ENCODE assay signal across 15 cellular contexts in genomic region chr1:169623132-169623926, GRCh38. TPM values are rescaled to one million over a fixed set of nuclear protein-coding genes. Genes with fewer than 3 reads are reported as not detected.
DNase-seq lines count a peak whose midpoint lies in the region; ATAC-seq and TF ChIP-seq lines count a peak whose summit lies in the region.
"Had no signal": no experiment of that assay in that cellular context is flagged by ENCODE, and none has a peak within 500 bp of the region (broad histone marks: within the 10 kb centered on the region; RNA-seq: fewer than 3 reads in every experiment).

No MANE protein-coding gene starts in this region.

- no peaks in the 10 kb centered on the region for H3K36me3 ChIP-seq in DND-41 (ENCODE audit: insufficient read depth, low read length)
- no peaks in the 10 kb centered on the region for H3K36me3 ChIP-seq in stomach

- H2AFZ ChIP-seq in DND-41 (ENCODE audit: low read depth, low read length): no peak overlapping the region
- H2AFZ ChIP-seq: PC-9 had no signal

- intact Hi-C loops in activated T-helper 1 cell treated with anti-CD3 and anti-CD28 coated beads, Interleukin-12 subunit alpha, Interleukin-12 subunit beta, Interleukin-2, Interleukin-4 antibody, amounts not matched to agents 30 ng/mL and 10 ng/mL and 1 ng/mL, durations not matched to agents 14 hours and 24 hours and 36 hours (cut with micrococcal nuclease): no loop called here
- intact Hi-C loops in stomach (cut with DNase I; ENCODE audit: low total_unique reads) (no loop called here), MCF 10A (cut with micrococcal nuclease) (no loop called here)

- no peak for TF ChIP-seq CTCF in DND-41 (IDR thresholded peaks at IDR 0.05; ENCODE audit: borderline replicate concordance, extremely low read depth, low read length, poor library complexity, severe bottlenecking)
- TF ChIP-seq CTCF in stomach (IDR thresholded peaks at IDR 0.05): no peak
- TF ChIP-seq CTCF in MCF 10A (IDR thresholded peaks at IDR 0.05; ENCODE audit: unreplicated experiment): no peak

- H3K9me3 ChIP-seq in DND-41 (ENCODE audit: insufficient read depth, low read length, severe bottlenecking) (no peaks in the 10 kb centered on the region), stomach (no peaks in the 10 kb centered on the region)

- peaks cover 55% of the 10 kb centered on the region for H3K4me1 Mint-ChIP-seq in activated T-cell treated with anti-CD3 and anti-CD28 coated beads, Interleukin-2, amount 50 U/mL, for 24 hours (ENCODE audit: low read depth)
- peaks cover 34% of the 10 kb centered on the region for H3K4me1 Mint-ChIP-seq in activated T-helper 1 cell treated with anti-CD3 and anti-CD28 coated beads, Interleukin-12 subunit alpha, Interleukin-12 subunit beta, Interleukin-2, Interleukin-4 antibody, amounts not matched to agents 30 ng/mL and 10 ng/mL and 1 ng/mL, durations not matched to agents 14 hours and 24 hours and 36 hours (ENCODE audit: low read depth)
- peaks cover 41 to 68% (median 67%) of the 10 kb centered on the region in 4 donors for H3K4me1 Mint-ChIP-seq in naive thymus-derived CD8-positive, alpha-beta T cell
- no peaks in the 10 kb centered on the region for H3K4me1 Mint-ChIP-seq in MCF 10A (ENCODE audit: insufficient read depth, unreplicated experiment)

- no peak for DNase-seq in activated T-cell treated with anti-CD3 and anti-CD28 coated beads, Interleukin-2, amount 50 U/mL, for 24 hours
- DNase-seq in activated T-cell treated with anti-CD3 and anti-CD28 coated beads, Interleukin-2, amount 50 U/mL, for 1 hour: no peak
- peak; percentile 42 for DNase-seq in DND-41
- DNase-seq in activated T-helper 1 cell treated with anti-CD3 and anti-CD28 coated beads, Interleukin-12 subunit alpha, Interleukin-12 subunit beta, Interleukin-2, Interleukin-4 antibody, amounts not matched to agents 30 ng/mL and 10 ng/mL and 1 ng/mL, durations not matched to agents 14 hours and 24 hours and 36 hours (ENCODE audit: low spot score): no peak
- DNase-seq in naive thymus-derived CD8-positive, alpha-beta T cell: peak in 2 of 10 donors; percentile 18 to 23
- DNase-seq in stomach: no peak
- DNase-seq in MCF 10A (ENCODE audit: unreplicated experiment): no peak
- DNase-seq: Calu3, DMS53, NCI-H1436 treated with DMSO at 0.1 percent for 48 hours, NCI-H2081, NCI-H774, PC-9 had no signal

- H3K27me3 ChIP-seq in DND-41 (ENCODE audit: insufficient read depth, low read length, poor library complexity) (no peaks in the 10 kb centered on the region), stomach (no peaks in the 10 kb centered on the region)

- POLR2A ChIA-PET in naive thymus-derived CD8-positive, alpha-beta T cell (lab: Charles Lee): interaction anchor here (1.0 kb wide), 1 partner anchor 69 kb away, joined by 3 read pairs; no protein-coding TSS in a partner anchor
- POLR2A ChIA-PET in MCF 10A (lab: Yijun Ruan, JAX): interaction anchor here (0.6 kb wide), 1 partner anchor 28 kb away, joined by 3 read pairs; no protein-coding TSS in a partner anchor

- CTCF ChIA-PET in MCF 10A (lab: Yijun Ruan, JAX): interaction anchor here (0.5 to 1.2 kb wide), 4 partner anchors 23 to 100 kb away, joined by 3 to 4 read pairs (median 3); no protein-coding TSS in a partner anchor

- no peaks in the 10 kb centered on the region for H3K27me3 Mint-ChIP-seq in activated T-cell treated with anti-CD3 and anti-CD28 coated beads, Interleukin-2, amount 50 U/mL, for 24 hours
- no peaks in the 10 kb centered on the region for H3K27me3 Mint-ChIP-seq in activated T-helper 1 cell treated with anti-CD3 and anti-CD28 coated beads, Interleukin-12 subunit alpha, Interleukin-12 subunit beta, Interleukin-2, Interleukin-4 antibody, amounts not matched to agents 30 ng/mL and 10 ng/mL and 1 ng/mL, durations not matched to agents 14 hours and 24 hours and 36 hours (ENCODE audit: insufficient read depth)
- no peaks in the 10 kb centered on the region for H3K27me3 Mint-ChIP-seq in naive thymus-derived CD8-positive, alpha-beta T cell
- H3K27me3 Mint-ChIP-seq in MCF 10A (ENCODE audit: insufficient read depth, unreplicated experiment): peaks cover 38% of the 10 kb centered on the region

- no peak for TF ChIP-seq POLR2A in stomach (IDR thresholded peaks at IDR 0.05)

- H3K4me3 Mint-ChIP-seq in activated T-cell treated with anti-CD3 and anti-CD28 coated beads, Interleukin-2, amount 50 U/mL, for 24 hours: no peak overlapping the region
- no peak overlapping the region for H3K4me3 Mint-ChIP-seq in activated T-helper 1 cell treated with anti-CD3 and anti-CD28 coated beads, Interleukin-12 subunit alpha, Interleukin-12 subunit beta, Interleukin-2, Interleukin-4 antibody, amounts not matched to agents 30 ng/mL and 10 ng/mL and 1 ng/mL, durations not matched to agents 14 hours and 24 hours and 36 hours
- peak overlapping the region in 6 of 10 donors; percentile 9 to 55 (median 34) for H3K4me3 Mint-ChIP-seq in naive thymus-derived CD8-positive, alpha-beta T cell
- no peak overlapping the region for H3K4me3 Mint-ChIP-seq in MCF 10A (ENCODE audit: unreplicated experiment)

- no peak for TF ChIP-seq EP300 in stomach (IDR thresholded peaks at IDR 0.05)

- H3K4me1 ChIP-seq in DND-41 (ENCODE audit: insufficient read depth, low read length) (peaks cover 33% of the 10 kb centered on the region), stomach (no peaks in the 10 kb centered on the region)

- no TSS peak for BruUV-seq in MCF 10A (replicated peaks; lab: Mats Ljungman, UMichigan)

- ATAC-seq in DND-41 (ENCODE audit: insufficient read depth, low read depth): peak; percentile 83
- peak; percentile 42 to 61 for ATAC-seq in naive thymus-derived CD8-positive, alpha-beta T cell
- ATAC-seq: K562 had no signal

- H3K27ac ChIP-seq in DND-41 (ENCODE audit: low read length) (peak overlapping the region; percentile 52), stomach (no peak overlapping the region)
- H3K27ac ChIP-seq: PC-9 had no signal

- peak overlapping the region; percentile 16; the same call in 1 of the 2 replicates for H3K4me2 ChIP-seq in DND-41 (ENCODE audit: insufficient read depth, low read length)
- H3K4me2 ChIP-seq: PC-9 had no signal

- peak overlapping the region; percentile 73 for H3K27ac Mint-ChIP-seq in activated T-cell treated with anti-CD3 and anti-CD28 coated beads, Interleukin-2, amount 50 U/mL, for 24 hours
- H3K27ac Mint-ChIP-seq in activated T-helper 1 cell treated with anti-CD3 and anti-CD28 coated beads, Interleukin-12 subunit alpha, Interleukin-12 subunit beta, Interleukin-2, Interleukin-4 antibody, amounts not matched to agents 30 ng/mL and 10 ng/mL and 1 ng/mL, durations not matched to agents 14 hours and 24 hours and 36 hours: peak overlapping the region; percentile 42
- peak overlapping the region; percentile 26 to 89 (median 64) for H3K27ac Mint-ChIP-seq in naive thymus-derived CD8-positive, alpha-beta T cell
- H3K27ac Mint-ChIP-seq in MCF 10A (ENCODE audit: low read depth, unreplicated experiment): no peak overlapping the region

- H3K36me3 Mint-ChIP-seq in activated T-cell treated with anti-CD3 and anti-CD28 coated beads, Interleukin-2, amount 50 U/mL, for 24 hours (ENCODE audit: low read depth): no peaks in the 10 kb centered on the region
- H3K36me3 Mint-ChIP-seq in activated T-helper 1 cell treated with anti-CD3 and anti-CD28 coated beads, Interleukin-12 subunit alpha, Interleukin-12 subunit beta, Interleukin-2, Interleukin-4 antibody, amounts not matched to agents 30 ng/mL and 10 ng/mL and 1 ng/mL, durations not matched to agents 14 hours and 24 hours and 36 hours (ENCODE audit: low read depth): peaks cover 4% of the 10 kb centered on the region
- H3K36me3 Mint-ChIP-seq in naive thymus-derived CD8-positive, alpha-beta T cell: no peaks in the 10 kb centered on the region
- no peaks in the 10 kb centered on the region for H3K36me3 Mint-ChIP-seq in MCF 10A (ENCODE audit: insufficient read depth, unreplicated experiment)

- H3K4me3 ChIP-seq in DND-41 (ENCODE audit: low read depth in 1 of 2, low read length in 2 of 2) (no peak overlapping the region), stomach (no peak overlapping the region)
- H3K4me3 ChIP-seq: K562, PC-9 had no signal

- peaks cover 2% of the 10 kb centered on the region for H3K9me3 Mint-ChIP-seq in activated T-cell treated with anti-CD3 and anti-CD28 coated beads, Interleukin-2, amount 50 U/mL, for 24 hours
- H3K9me3 Mint-ChIP-seq in activated T-helper 1 cell treated with anti-CD3 and anti-CD28 coated beads, Interleukin-12 subunit alpha, Interleukin-12 subunit beta, Interleukin-2, Interleukin-4 antibody, amounts not matched to agents 30 ng/mL and 10 ng/mL and 1 ng/mL, durations not matched to agents 14 hours and 24 hours and 36 hours: peaks cover 4% of the 10 kb centered on the region
- peaks cover 0 to 2% (median 0%) of the 10 kb centered on the region in 9 donors for H3K9me3 Mint-ChIP-seq in naive thymus-derived CD8-positive, alpha-beta T cell
- no peaks in the 10 kb centered on the region for H3K9me3 Mint-ChIP-seq in MCF 10A (ENCODE audit: unreplicated experiment)

- 79 to 88% (median 80%) methylated on average over 6 of the region's 6 CpGs for WGBS in stomach, 5 donors

- H4K20me1 ChIP-seq in DND-41 (ENCODE audit: insufficient read depth, low read length): no peaks in the 10 kb centered on the region

- no peaks in the 10 kb centered on the region for H3K79me2 ChIP-seq in DND-41 (ENCODE audit: insufficient read depth, low read length)

- no peak overlapping the region for H3K9ac ChIP-seq in DND-41 (ENCODE audit: low read depth, low read length)

RNA-seq across cellular contexts. Expression of gene SELP, which starts 6.6 kb away (rescaled TPM):
- total RNA-seq in activated T-helper 1 cell treated with anti-CD3 and anti-CD28 coated beads, Interleukin-12 subunit alpha, Interleukin-12 subunit beta, Interleukin-2, Interleukin-4 antibody, amounts not matched to agents 30 ng/mL and 10 ng/mL and 1 ng/mL, durations not matched to agents 14 hours and 24 hours and 36 hours: 0.13 TPM in 1 of 2 replicates, not detected in the other
- 1 to 10 TPM; 1.3 to 1.7 TPM for total RNA-seq in naive thymus-derived CD8-positive, alpha-beta T cell
- polyA plus RNA-seq in naive thymus-derived CD8-positive, alpha-beta T cell: under 1 TPM; 0.35 to 0.76 (median 0.69) TPM
- total RNA-seq in stomach (10 to 100 TPM in 1 of 5 donors, 1 to 10 TPM in 3, under 1 TPM in 1; 0.58 to 17.9 (median 2.8) TPM), MCF 10A (2022) (not detected in 2 replicates)
- polyA plus RNA-seq in stomach: 1 to 10 TPM; 1.6 to 2.7 (median 2.3) TPM
- total RNA-seq: K562, NCI-H460, PC-9 had no signal
- polyA plus RNA-seq: K562 had no signal

RNA-seq across cellular contexts. Expression of gene F5, which starts 37.0 kb away (rescaled TPM):
- total RNA-seq in activated T-helper 1 cell treated with anti-CD3 and anti-CD28 coated beads, Interleukin-12 subunit alpha, Interleukin-12 subunit beta, Interleukin-2, Interleukin-4 antibody, amounts not matched to agents 30 ng/mL and 10 ng/mL and 1 ng/mL, durations not matched to agents 14 hours and 24 hours and 36 hours: 58.0 and 58.2 TPM in 2 replicates
- under 1 TPM; 0.16 to 0.19 TPM for total RNA-seq in naive thymus-derived CD8-positive, alpha-beta T cell
- polyA plus RNA-seq in naive thymus-derived CD8-positive, alpha-beta T cell: under 1 TPM in 2 of 3 donors, not detected in 1; 0.23 to 0.91 TPM
- 1 to 10 TPM in 2 of 5 donors, under 1 TPM in 1, not detected in 2; 0.87 to 4.8 (median 1.2) TPM for total RNA-seq in stomach
- 1 to 10 TPM in 1 of 3 donors, under 1 TPM in 2; 0.06 to 2.6 (median 0.53) TPM for polyA plus RNA-seq in stomach
- total RNA-seq in MCF 10A (2022): 0.09 TPM in 1 of 2 replicates, not detected in the other
- total RNA-seq: NCI-H460, PC-9 had no signal

Comparison
In these comparisons a context has a peak if more than half of its experiments do, and no peak if none do; other contexts are left out.
1. H3K4me3 Mint-ChIP-seq: peak in naive thymus-derived CD8-positive, alpha-beta T cell (6 of 10); none in activated T-cell treated with anti-CD3 and anti-CD28 coated beads, Interleukin-2, amount 50 U/mL, for 24 hours (single experiment), activated T-helper 1 cell treated with anti-CD3 and anti-CD28 coated beads, Interleukin-12 subunit alpha, Interleukin-12 subunit beta, Interleukin-2, Interleukin-4 antibody, amounts not matched to agents 30 ng/mL and 10 ng/mL and 1 ng/mL, durations not matched to agents 14 hours and 24 hours and 36 hours (single experiment) and MCF 10A (single experiment).
2. RNA of gene F5, which starts 37.0 kb away (total RNA-seq): 58.0 to 58.2 TPM in activated T-helper 1 cell treated with anti-CD3 and anti-CD28 coated beads, Interleukin-12 subunit alpha, Interleukin-12 subunit beta, Interleukin-2, Interleukin-4 antibody, amounts not matched to agents 30 ng/mL and 10 ng/mL and 1 ng/mL, durations not matched to agents 14 hours and 24 hours and 36 hours; 0.87 to 4.8 TPM in stomach, 0.16 to 0.19 TPM in naive thymus-derived CD8-positive, alpha-beta T cell and 0.09 TPM in MCF 10A; every median in the first group is over 10 times any median in the second.